Comparison of ENCODE assay signal across 8 cellular contexts in genomic region chr4:89307446-89308160, GRCh38. TPM values are rescaled to one million over a fixed set of nuclear protein-coding genes. Genes with fewer than 3 reads are reported as not detected.
A peak's percentile ranks its signal among the peaks of the same experiment; 100 is the strongest.
DNase-seq lines count a peak whose midpoint lies in the region; ATAC-seq and TF ChIP-seq lines count a peak whose summit lies in the region.

GPRIN3 (minus strand) TSS chr4:89307800; CDS start chr4:89250110, 57,690 bp downstream.

- TF ChIP-seq POLR2A in erythroblast (IDR thresholded peaks at IDR 0.05; ENCODE audit: low read length) = no peak

- DNase-seq in NCI-H526 (lab: John Stamatoyannopoulos, UW) = peak; percentile 61 to 82
- peak; percentile 74 for DNase-seq in activated T-cell treated with anti-CD3 and anti-CD28 coated beads, Interleukin-2, amount 50 U/mL, for 1 hour
- DNase-seq in erythroblast (lab: John Stamatoyannopoulos, UW) = peak; percentile 36 to 38
- DNase-seq in myocyte (ENCODE audit: low read depth) = peak; percentile 22
- peak; percentile 75 for DNase-seq in stimulated activated naive CD8-positive, alpha-beta T cell treated with anti-CD3 and anti-CD28 coated beads, Interleukin-15, Interleukin-2, amounts not matched to agents 100 U/mL and 50 U/mL, for 24 hours

- ATAC-seq in GM18498 (IDR thresholded peaks at IDR 0.05; ENCODE audit: unreplicated experiment) = peak; percentile 88
- peak; percentile 81 for ATAC-seq in HG02798 (IDR thresholded peaks at IDR 0.05; ENCODE audit: poor library complexity, unreplicated experiment)
- peak; percentile 69 for ATAC-seq in stimulated activated naive CD8-positive, alpha-beta T cell treated with anti-CD3 and anti-CD28 coated beads, Interleukin-15, Interleukin-2, amounts not matched to agents 100 U/mL and 50 U/mL, for 24 hours
- ATAC-seq in GM21515 (IDR thresholded peaks at IDR 0.05; ENCODE audit: unreplicated experiment) = no peak

RNA-seq across cellular contexts. Expression of gene GPRIN3, which starts in this region (rescaled TPM):
- 0.10 and 0.35 TPM in 2 replicates for total RNA-seq in myocyte
- polyA plus RNA-seq in myocyte (2012) = 0.28 TPM

Comparison
In these comparisons a context has a peak if more than half of its experiments do, and no peak if none do; other contexts are left out.
1. Peak in DNase-seq in myocyte; RNA of the gene not detected or under 1 TPM.
2. DNase-seq: peak in every context shown above with its lines; median percentile 75 in stimulated activated naive CD8-positive, alpha-beta T cell treated with anti-CD3 and anti-CD28 coated beads, Interleukin-15, Interleukin-2, amounts not matched to agents 100 U/mL and 50 U/mL, for 24 hours; 74 in activated T-cell treated with anti-CD3 and anti-CD28 coated beads, Interleukin-2, amount 50 U/mL, for 1 hour; 72 in NCI-H526; 37 in erythroblast; 22 in myocyte.